ENCODE assay signal across 1 cellular context in genomic region chr3:45092132-45093031, GRCh38.
TF ChIP-seq lines count a peak whose summit lies in the region.

No MANE protein-coding gene starts in this region.

TF ChIP-seq in IMR-90, 13 proteins besides CTCF, POLR2A, EP300 and RAD21:
- TF ChIP-seq, protein P1, sequence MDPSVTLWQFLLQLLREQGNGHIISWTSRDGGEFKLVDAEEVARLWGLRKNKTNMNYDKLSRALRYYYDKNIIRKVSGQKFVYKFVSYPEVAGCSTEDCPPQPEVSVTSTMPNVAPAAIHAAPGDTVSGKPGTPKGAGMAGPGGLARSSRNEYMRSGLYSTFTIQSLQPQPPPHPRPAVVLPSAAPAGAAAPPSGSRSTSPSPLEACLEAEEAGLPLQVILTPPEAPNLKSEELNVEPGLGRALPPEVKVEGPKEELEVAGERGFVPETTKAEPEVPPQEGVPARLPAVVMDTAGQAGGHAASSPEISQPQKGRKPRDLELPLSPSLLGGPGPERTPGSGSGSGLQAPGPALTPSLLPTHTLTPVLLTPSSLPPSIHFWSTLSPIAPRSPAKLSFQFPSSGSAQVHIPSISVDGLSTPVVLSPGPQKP (IDR thresholded peaks at IDR 0.05; ENCODE audit: borderline replicate concordance, low read depth, low read length), result no peak
- TF ChIP-seq SMC3 (IDR thresholded peaks at IDR 0.05; ENCODE audit: low read depth, low read length), result 0 out of 2 replicates have a peak, but pooled peaks have one; percentile 16
- TF ChIP-seq CHD1 (IDR thresholded peaks at IDR 0.05; ENCODE audit: low read depth, low read length), result no peak
- TF ChIP-seq USF2 (IDR thresholded peaks at IDR 0.05; ENCODE audit: low read depth, low read length), result no peak
- TF ChIP-seq MAFK (IDR thresholded peaks at IDR 0.05; ENCODE audit: low read depth, low read length), result no peak
- TF ChIP-seq CEBPB (IDR thresholded peaks at IDR 0.05; ENCODE audit: low read depth, low read length), result peak; percentile 20; the same call in 1 of the 2 replicates
- 0 out of 2 replicates have a peak, but pooled peaks have one; percentile 8 for TF ChIP-seq BHLHE40 (IDR thresholded peaks at IDR 0.05; ENCODE audit: low read depth, low read length)
